9 cellular contexts compared by ENCODE assay signal in genomic region chr9:2055203-2055658, GRCh38. TPM values are rescaled to one million over a fixed set of nuclear protein-coding genes. Genes with fewer than 3 reads are reported as not detected.
DNase-seq lines count a peak whose midpoint lies in the region; ATAC-seq and TF ChIP-seq lines count a peak whose summit lies in the region.
"Had no signal": no experiment of that assay in that cellular context is flagged by ENCODE, and none has a peak within 500 bp of the region (broad histone marks: within the 10 kb centered on the region; RNA-seq: fewer than 3 reads in every experiment).

No MANE protein-coding gene starts in this region.

- peaks cover 47% of the 10 kb centered on the region for H3K4me1 Mint-ChIP-seq in activated CD4-positive, alpha-beta T cell treated with anti-CD3 and anti-CD28 coated beads, Interleukin-2, amount 10 ng/mL, durations not matched to agents 7 days and 5 days

- DNase-seq in activated CD4-positive, alpha-beta T cell treated with anti-CD3 and anti-CD28 coated beads, Interleukin-2, amount 10 ng/mL, durations not matched to agents 7 days and 5 days: no peak
- no peak for DNase-seq in activated CD4-positive, alpha-beta T cell treated with anti-CD3 and anti-CD28 coated beads for 48 hours
- peak; percentile 25 to 91 for DNase-seq in cardiac fibroblast (ENCODE audit: low read depth in 2 of 2)
- peak; percentile 52 for DNase-seq in putamen (ENCODE audit: low spot score)
- no peak for DNase-seq in superior temporal gyrus (ENCODE audit: extremely low spot score)
- no peak for DNase-seq in NCI-H446 treated with DMSO at 0.1 percent for 48 hours (lab: John Stamatoyannopoulos, UW)
- DNase-seq in NCI-H526 (lab: John Stamatoyannopoulos, UW): no peak
- DNase-seq: activated B cell treated with CpG ODN at 0.5 μM for 24 hours had no signal

- peaks cover 76% of the 10 kb centered on the region for H3K36me3 Mint-ChIP-seq in activated CD4-positive, alpha-beta T cell treated with anti-CD3 and anti-CD28 coated beads, Interleukin-2, amount 10 ng/mL, durations not matched to agents 7 days and 5 days (ENCODE audit: low read depth)

- no peaks in the 10 kb centered on the region for H3K9me3 Mint-ChIP-seq in activated CD4-positive, alpha-beta T cell treated with anti-CD3 and anti-CD28 coated beads, Interleukin-2, amount 10 ng/mL, durations not matched to agents 7 days and 5 days
- H3K9me3 Mint-ChIP-seq: activated B cell treated with CpG ODN at 0.5 μM for 24 hours had no signal

- CTCF ChIA-PET in activated CD4-positive, alpha-beta T cell treated with anti-CD3 and anti-CD28 coated beads, Interleukin-2, amount 10 ng/mL, durations not matched to agents 7 days and 5 days (lab: Charles Lee): interaction anchor here (1.1 kb wide), 1 partner anchor 18 kb away, joined by 3 read pairs; no protein-coding TSS in a partner anchor

- no peak overlapping the region for H3K4me3 ChIP-seq in cardiac fibroblast (replicated peaks in 1 of 2; ENCODE audit: low read depth in 2 of 2, low read length in 2 of 2)

- POLR2A ChIA-PET in activated CD4-positive, alpha-beta T cell treated with anti-CD3 and anti-CD28 coated beads, Interleukin-2, amount 10 ng/mL, durations not matched to agents 7 days and 5 days (lab: Charles Lee): no interaction called here

- peak; percentile 39 for ATAC-seq in HG02885 (IDR thresholded peaks at IDR 0.05; ENCODE audit: poor library complexity, unreplicated experiment)

- no peak overlapping the region for H3K4me3 Mint-ChIP-seq in activated CD4-positive, alpha-beta T cell treated with anti-CD3 and anti-CD28 coated beads, Interleukin-2, amount 10 ng/mL, durations not matched to agents 7 days and 5 days
- H3K4me3 Mint-ChIP-seq: activated B cell treated with CpG ODN at 0.5 μM for 24 hours had no signal

- H3K27me3 Mint-ChIP-seq in activated CD4-positive, alpha-beta T cell treated with anti-CD3 and anti-CD28 coated beads, Interleukin-2, amount 10 ng/mL, durations not matched to agents 7 days and 5 days: no peaks in the 10 kb centered on the region
- H3K27me3 Mint-ChIP-seq: activated B cell treated with CpG ODN at 0.5 μM for 24 hours had no signal

- H3K27ac Mint-ChIP-seq in activated CD4-positive, alpha-beta T cell treated with anti-CD3 and anti-CD28 coated beads, Interleukin-2, amount 10 ng/mL, durations not matched to agents 7 days and 5 days: peak overlapping the region; percentile 25

- no peak for TF ChIP-seq CTCF in cardiac fibroblast (IDR thresholded peaks at IDR 0.05; ENCODE audit: low read depth, low read length)

RNA-seq across cellular contexts. Expression of gene SMARCA2, which starts 40.1 kb away (rescaled TPM):
- 100 to 1,000 TPM; 264 to 274 TPM for total RNA-seq in activated CD4-positive, alpha-beta T cell treated with anti-CD3 and anti-CD28 coated beads, Interleukin-2, amount 10 ng/mL, durations not matched to agents 7 days and 5 days

Comparison
In these comparisons a context has a peak if more than half of its experiments do, and no peak if none do; other contexts are left out.
1. DNase-seq: peak in cardiac fibroblast (2 of 2) and putamen (single experiment); none in activated CD4-positive, alpha-beta T cell treated with anti-CD3 and anti-CD28 coated beads, Interleukin-2, amount 10 ng/mL, durations not matched to agents 7 days and 5 days (single experiment), activated CD4-positive, alpha-beta T cell treated with anti-CD3 and anti-CD28 coated beads for 48 hours (single experiment), superior temporal gyrus (single experiment), NCI-H446 treated with DMSO at 0.1 percent for 48 hours (single experiment) and NCI-H526 (0 of 2).